In genomic region chr5:168712280-168712924, GRCh38 we compare ENCODE assay signal across 10 cellular contexts.
DNase-seq lines count a peak whose midpoint lies in the region; ATAC-seq and TF ChIP-seq lines count a peak whose summit lies in the region.
"Had no signal": no experiment of that assay in that cellular context is flagged by ENCODE, and none has a peak within 500 bp of the region (broad histone marks: within the 10 kb centered on the region; RNA-seq: fewer than 3 reads in every experiment).

No MANE protein-coding gene starts in this region.

- H3K4me3 ChIP-seq in ascending aorta: no peak overlapping the region
- H3K4me3 ChIP-seq in right cardiac atrium (ENCODE audit: low read length): no peak overlapping the region

- peaks cover 0 to 9% of the 10 kb centered on the region in 2 donors for H3K4me1 ChIP-seq in ascending aorta
- H3K4me1 ChIP-seq in right cardiac atrium (ENCODE audit: control insufficient read depth, insufficient read depth, low read length): peaks cover 3% of the 10 kb centered on the region

- no peaks in the 10 kb centered on the region for H3K9me3 ChIP-seq in ascending aorta
- no peaks in the 10 kb centered on the region for H3K9me3 ChIP-seq in right cardiac atrium (ENCODE audit: control insufficient read depth, low read length)

- TF ChIP-seq CTCF in ascending aorta (IDR thresholded peaks at IDR 0.05): no peak

- ATAC-seq in Right ventricle myocardium superior (ENCODE audit: poor library complexity): peak; percentile 74
- ATAC-seq in right cardiac atrium: peak; percentile 71 to 72
- ATAC-seq in GM19455 (IDR thresholded peaks at IDR 0.05; ENCODE audit: unreplicated experiment): no peak
- no peak for ATAC-seq in HG02973 (IDR thresholded peaks at IDR 0.05; ENCODE audit: unreplicated experiment)
- no peak for ATAC-seq in stimulated activated naive CD8-positive, alpha-beta T cell treated with anti-CD3 and anti-CD28 coated beads, Interleukin-15, Interleukin-2, amounts not matched to agents 100 U/mL and 50 U/mL, for 24 hours

- H3K27me3 ChIP-seq in ascending aorta: no peaks in the 10 kb centered on the region
- no peaks in the 10 kb centered on the region for H3K27me3 ChIP-seq in right cardiac atrium (ENCODE audit: control insufficient read depth, insufficient read depth)

- no peaks in the 10 kb centered on the region for H3K36me3 ChIP-seq in ascending aorta

- WGBS in right cardiac atrium: 53% methylated on average over 11 of the region's 11 CpGs

- H3K27ac ChIP-seq in ascending aorta (peak overlapping the region; percentile 67 to 75), right cardiac atrium (ENCODE audit: low read length) (no peak overlapping the region)

- intact Hi-C loops in Right ventricle myocardium superior (cut with DNase I) (no loop called here), cardiac septum (cut with DNase I) (no loop called here), ascending aorta (cut with DNase I) (loop anchor here (2.0 kb wide), 2 partner anchors 22 to 52 kb away; no protein-coding TSS in a partner anchor), right cardiac atrium (cut with DNase I) (no loop called here)

- DNase-seq in Right ventricle myocardium superior (no peak), cardiac septum (ENCODE audit: low spot score) (no peak), ascending aorta (ENCODE audit: low spot score in 2 of 2) (peak in 1 of 2 donors; percentile 84), right cardiac atrium (peak in 1 of 3 donors; percentile 53)
- no peak for DNase-seq in stimulated activated CD4-positive, alpha-beta T cell treated with anti-CD3 and anti-CD28 coated beads, Interleukin-4, amount 100 ng/mL, for 1 hour
- DNase-seq in stimulated activated naive CD8-positive, alpha-beta T cell treated with anti-CD3 and anti-CD28 coated beads, Interleukin-15, Interleukin-2, amounts not matched to agents 100 U/mL and 50 U/mL, for 24 hours: no peak
- DNase-seq: activated naive CD4-positive, alpha-beta T cell treated with anti-CD3 and anti-CD28 coated beads, Interleukin-2, amount 10 ng/mL, durations not matched to agents 7 days and 5 days; C1 segment of cervical spinal cord had no signal

Comparison
In these comparisons a context has a peak if more than half of its experiments do, and no peak if none do; other contexts are left out.
1. ATAC-seq: peak in Right ventricle myocardium superior (single experiment) and right cardiac atrium (2 of 2); none in GM19455 (single experiment), HG02973 (single experiment) and stimulated activated naive CD8-positive, alpha-beta T cell treated with anti-CD3 and anti-CD28 coated beads, Interleukin-15, Interleukin-2, amounts not matched to agents 100 U/mL and 50 U/mL, for 24 hours (single experiment).